8 cellular contexts compared by ENCODE assay signal in the genomic region with DNA sequence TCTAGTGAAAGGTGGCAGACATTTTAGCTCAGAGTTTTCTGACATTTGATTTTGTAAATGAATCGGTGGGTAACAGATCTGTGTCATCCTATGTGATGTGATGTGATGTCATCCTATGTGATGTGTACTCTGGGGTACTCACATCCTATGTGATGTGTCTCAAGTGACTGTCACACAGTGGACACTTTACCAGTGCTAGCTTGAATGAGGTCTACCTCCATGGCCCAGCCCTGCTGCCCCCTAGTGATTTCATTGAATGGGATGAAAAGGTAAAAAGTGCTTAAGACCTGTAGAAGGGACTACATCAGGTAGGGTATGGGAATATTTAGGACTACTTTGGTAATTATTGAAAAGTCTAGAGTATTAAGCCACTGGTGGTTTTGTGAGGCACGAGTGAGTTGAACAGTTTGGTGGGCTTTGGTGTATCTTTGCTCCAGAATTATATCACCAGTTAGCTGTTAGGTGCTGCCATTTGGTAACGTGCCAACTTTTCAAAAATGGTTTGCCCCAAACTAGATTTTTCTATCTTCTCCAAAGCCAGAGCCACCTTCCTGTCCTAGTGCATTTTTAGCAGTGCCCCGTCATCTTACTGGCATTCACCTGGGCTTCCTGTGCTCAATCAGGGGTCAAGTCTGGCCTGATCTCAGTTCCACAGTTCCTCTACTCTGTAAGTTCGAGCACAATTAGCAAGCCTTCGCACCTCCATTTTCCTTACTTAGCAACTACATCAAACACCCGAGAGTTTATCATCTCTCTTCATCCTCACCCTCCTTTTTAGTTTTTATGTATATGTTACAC. TPM values are rescaled to one million over a fixed set of nuclear protein-coding genes. Genes with fewer than 3 reads are reported as not detected.
A peak's percentile ranks its signal among the peaks of the same experiment; 100 is the strongest.
DNase-seq lines count a peak whose midpoint lies in the region; ATAC-seq, FAIRE-seq and TF ChIP-seq lines count a peak whose summit lies in the region.

No MANE protein-coding gene starts in this region.

- no peak overlapping the region for H3K27ac ChIP-seq in A549
- H3K27ac ChIP-seq in VCaP = peak overlapping the region; percentile 57

- peak; percentile 41 to 55 for DNase-seq in A549 (ENCODE audit: low read depth in 1 of 2, low spot score in 1 of 2)
- no peak for DNase-seq in GM12864 (ENCODE audit: low read depth)
- DNase-seq in fibroblast of villous mesenchyme (ENCODE audit: low read depth) = no peak
- DNase-seq in GDM1 (lab: John Stamatoyannopoulos, UW) = no peak
- DNase-seq in left lobe of liver (ENCODE audit: low spot score) = no peak

- no peaks in the 10 kb centered on the region for H3K9me3 ChIP-seq in A549

- TF ChIP-seq CTCF in A549 (IDR thresholded peaks at IDR 0.05) = peak; percentile 52
- TF ChIP-seq CTCF in GM12864 (IDR thresholded peaks at IDR 0.05; ENCODE audit: low read depth, low read length, missing control alignments) = peak; percentile 40
- peak; percentile 52 for TF ChIP-seq CTCF in VCaP (conservative IDR thresholded peaks at IDR 0.05)
- peak; percentile 29 for TF ChIP-seq CTCF in fibroblast of villous mesenchyme (IDR thresholded peaks at IDR 0.05; ENCODE audit: insufficient read depth, low read depth, low read length)

- ATAC-seq in A549 = peak; percentile 73 to 77; a peak in 5 of 6 replicates
- no peak for ATAC-seq in HG03439 (IDR thresholded peaks at IDR 0.05; ENCODE audit: unreplicated experiment)
- no peak for ATAC-seq in HG03565 (IDR thresholded peaks at IDR 0.05; ENCODE audit: unreplicated experiment)
- ATAC-seq in left lobe of liver = no peak

- CTCF ChIA-PET in A549 (lab: Yijun Ruan, JAX) = interaction anchor here (0.5 to 2.8 kb wide), 9 partner anchors 9 to 217 kb away, joined by 3 to 19 read pairs (median 7); no protein-coding TSS in a partner anchor

- TF ChIP-seq POLR2A in A549 (IDR thresholded peaks at IDR 0.05; ENCODE audit: low read length) = no peak

- TF ChIP-seq EP300 in A549 (IDR thresholded peaks at IDR 0.05) = no peak

- TF ChIP-seq RAD21 in A549 (conservative IDR thresholded peaks at IDR 0.05 in 1 of 2, IDR thresholded peaks at IDR 0.05 in 1 of 2) = peak; percentile 15 to 41; a peak in 2 of 5 replicates

- no peak overlapping the region for H3K4me3 ChIP-seq in A549
- H3K4me3 ChIP-seq in GM12864 (ENCODE audit: low read depth, low read length) = no peak overlapping the region
- H3K4me3 ChIP-seq in fibroblast of villous mesenchyme (ENCODE audit: low read depth, low read length) = no peak overlapping the region

- no peak for FAIRE-seq in A549 (lab: Jason Lieb, UNC)

- peaks cover 33% of the 10 kb centered on the region for H3K4me1 ChIP-seq in A549

- WGBS in A549 (ENCODE audit: missing lambda C conversion rate) = 73% methylated on average over 7 of the region's 7 CpGs

- POLR2A ChIA-PET in A549 (lab: Yijun Ruan, JAX) = interaction anchor here (0.6 to 1.4 kb wide), 3 partner anchors 9 to 14 kb away, joined by 3 to 5 read pairs (median 5); a partner anchor contains a TSS

- no peak overlapping the region for H3K4me2 ChIP-seq in A549

TF ChIP-seq in A549, 52 proteins besides CTCF, POLR2A, EP300 and RAD21:
- TF ChIP-seq, protein P1, sequence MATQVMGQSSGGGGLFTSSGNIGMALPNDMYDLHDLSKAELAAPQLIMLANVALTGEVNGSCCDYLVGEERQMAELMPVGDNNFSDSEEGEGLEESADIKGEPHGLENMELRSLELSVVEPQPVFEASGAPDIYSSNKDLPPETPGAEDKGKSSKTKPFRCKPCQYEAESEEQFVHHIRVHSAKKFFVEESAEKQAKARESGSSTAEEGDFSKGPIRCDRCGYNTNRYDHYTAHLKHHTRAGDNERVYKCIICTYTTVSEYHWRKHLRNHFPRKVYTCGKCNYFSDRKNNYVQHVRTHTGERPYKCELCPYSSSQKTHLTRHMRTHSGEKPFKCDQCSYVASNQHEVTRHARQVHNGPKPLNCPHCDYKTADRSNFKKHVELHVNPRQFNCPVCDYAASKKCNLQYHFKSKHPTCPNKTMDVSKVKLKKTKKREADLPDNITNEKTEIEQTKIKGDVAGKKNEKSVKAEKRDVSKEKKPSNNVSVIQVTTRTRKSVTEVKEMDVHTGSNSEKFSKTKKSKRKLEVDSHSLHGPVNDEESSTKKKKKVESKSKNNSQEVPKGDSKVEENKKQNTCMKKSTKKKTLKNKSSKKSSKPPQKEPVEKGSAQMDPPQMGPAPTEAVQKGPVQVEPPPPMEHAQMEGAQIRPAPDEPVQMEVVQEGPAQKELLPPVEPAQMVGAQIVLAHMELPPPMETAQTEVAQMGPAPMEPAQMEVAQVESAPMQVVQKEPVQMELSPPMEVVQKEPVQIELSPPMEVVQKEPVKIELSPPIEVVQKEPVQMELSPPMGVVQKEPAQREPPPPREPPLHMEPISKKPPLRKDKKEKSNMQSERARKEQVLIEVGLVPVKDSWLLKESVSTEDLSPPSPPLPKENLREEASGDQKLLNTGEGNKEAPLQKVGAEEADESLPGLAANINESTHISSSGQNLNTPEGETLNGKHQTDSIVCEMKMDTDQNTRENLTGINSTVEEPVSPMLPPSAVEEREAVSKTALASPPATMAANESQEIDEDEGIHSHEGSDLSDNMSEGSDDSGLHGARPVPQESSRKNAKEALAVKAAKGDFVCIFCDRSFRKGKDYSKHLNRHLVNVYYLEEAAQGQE (IDR thresholded peaks at IDR 0.05) = no peak
- TF ChIP-seq FOXS1 (CRISPR knock-in tag; IDR thresholded peaks at IDR 0.05) (no peak), SMC3 (IDR thresholded peaks at IDR 0.05) (peak; percentile 35; the same call in 1 of the 3 replicates), POLR2AphosphoS2 (conservative IDR thresholded peaks at IDR 0.05; ENCODE audit: low read length) (no peak), CEBPB (IDR thresholded peaks at IDR 0.05) (no peak), MYC (IDR thresholded peaks at IDR 0.05; ENCODE audit: borderline replicate concordance, low read length) (no peak)
- TF ChIP-seq, protein P2, sequence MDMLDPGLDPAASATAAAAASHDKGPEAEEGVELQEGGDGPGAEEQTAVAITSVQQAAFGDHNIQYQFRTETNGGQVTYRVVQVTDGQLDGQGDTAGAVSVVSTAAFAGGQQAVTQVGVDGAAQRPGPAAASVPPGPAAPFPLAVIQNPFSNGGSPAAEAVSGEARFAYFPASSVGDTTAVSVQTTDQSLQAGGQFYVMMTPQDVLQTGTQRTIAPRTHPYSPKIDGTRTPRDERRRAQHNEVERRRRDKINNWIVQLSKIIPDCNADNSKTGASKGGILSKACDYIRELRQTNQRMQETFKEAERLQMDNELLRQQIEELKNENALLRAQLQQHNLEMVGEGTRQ (IDR thresholded peaks at IDR 0.05) = no peak

RNA-seq across cellular contexts. Expression of a gene that starts 9.7 kb away (rescaled TPM):
- polyA plus RNA-seq in A549 (2011; rRNA removed) = 300 and 364 TPM in 2 replicates
- 289 and 308 TPM in 2 replicates for polyA plus RNA-seq in A549 (2012; cell fraction: cytosol; rRNA removed)
- 226 and 322 TPM in 2 replicates for polyA plus RNA-seq in A549 (2012; cell fraction: nucleus; rRNA removed)
- polyA plus RNA-seq in A549 (2017; fragmentation: RNase III; extraction: RNeasy Plus Mini Kit Qiagen cat#74134 plus additional on column Dnase treatment) = 343 to 377 TPM (median 361 TPM) in 3 replicates
- polyA minus RNA-seq in A549 (2011; rRNA and poly(A)+ RNA removed) = 229 and 243 TPM in 2 replicates
- 248 and 293 TPM in 2 replicates for total RNA-seq in fibroblast of villous mesenchyme
- total RNA-seq in left lobe of liver = 125 TPM

RNA-seq across cellular contexts. Expression of a gene that starts 26.0 kb away (rescaled TPM):
- polyA plus RNA-seq in A549 (2011; rRNA removed) (2.9 and 3.0 TPM in 2 replicates), A549 (2017; fragmentation: RNase III; extraction: RNeasy Plus Mini Kit Qiagen cat#74134 plus additional on column Dnase treatment) (0.83 to 1.0 TPM (median 0.97 TPM) in 3 replicates)
- polyA plus RNA-seq in A549 (2012; cell fraction: cytosol; rRNA removed) = 1.3 and 1.7 TPM in 2 replicates
- polyA plus RNA-seq in A549 (2012; cell fraction: nucleus; rRNA removed) = 3.1 and 3.8 TPM in 2 replicates
- polyA minus RNA-seq in A549 (2011; rRNA and poly(A)+ RNA removed) = 2.7 and 4.2 TPM in 2 replicates
- total RNA-seq in fibroblast of villous mesenchyme (0.32 and 1.3 TPM in 2 replicates), left lobe of liver (7.8 TPM)

Comparison
In these comparisons a context has a peak if more than half of its experiments do, and no peak if none do; other contexts are left out.
1. ATAC-seq: peak in A549 (2 of 2); none in HG03439 (single experiment), HG03565 (single experiment) and left lobe of liver (single experiment).
2. DNase-seq: peak in A549 (2 of 2); none in GM12864 (single experiment), fibroblast of villous mesenchyme (single experiment), GDM1 (single experiment) and left lobe of liver (single experiment).
3. Peak in every context shown above with its lines, with median percentiles within 50 percentile points of each other: CTCF ChIP-seq.